Comparison of ENCODE assay signal across 16 cellular contexts in genomic region chr1:39859859-39860812, GRCh38.
"Had no signal": no experiment of that assay in that cellular context is flagged by ENCODE, and none has a peak within 500 bp of the region (broad histone marks: within the 10 kb centered on the region; RNA-seq: fewer than 3 reads in every experiment).

No MANE protein-coding gene starts in this region.

- DNase-seq: activated CD4-positive, alpha-beta T cell treated with anti-CD3 and anti-CD28 coated beads for 1 hour; activated CD4-positive, alpha-beta T cell treated with anti-CD3 and anti-CD28 coated beads, Interleukin-2, amount 50 U/mL, for 4 hours; activated naive CD4-positive, alpha-beta T cell treated with Interleukin-2 at 50 U/mL for 16 hours; activated T-cell treated with anti-CD3 and anti-CD28 coated beads for 4 hours; cerebellar nuclear complex; dermis blood vessel endothelial cell; effector memory CD8-positive, alpha-beta T cell; foreskin melanocyte; heart right ventricle; left cardiac atrium; lower lobe of right lung; right cardiac atrium; stimulated activated CD4-positive, alpha-beta T cell treated with anti-CD3 and anti-CD28 coated beads, Interleukin-4, amount 100 ng/mL, for 24 hours; stimulated activated naive CD4-positive, alpha-beta T cell; tibial artery had no signal

- H3K27ac Mint-ChIP-seq: effector memory CD8-positive, alpha-beta T cell had no signal

- H3K4me3 Mint-ChIP-seq: effector memory CD8-positive, alpha-beta T cell; neural crest cell had no signal

- H3K27me3 Mint-ChIP-seq: effector memory CD8-positive, alpha-beta T cell had no signal

- H3K9me3 Mint-ChIP-seq: effector memory CD8-positive, alpha-beta T cell; neural crest cell had no signal
